ENCODE assay signal across 10 cellular contexts in genomic region chr7:131234719-131235488, GRCh38.
DNase-seq lines count a peak whose midpoint lies in the region; ATAC-seq and TF ChIP-seq lines count a peak whose summit lies in the region.
"Had no signal": no experiment of that assay in that cellular context is flagged by ENCODE, and none has a peak within 500 bp of the region (broad histone marks: within the 10 kb centered on the region; RNA-seq: fewer than 3 reads in every experiment).

No MANE protein-coding gene starts in this region.

- H3K27ac ChIP-seq in CD8-positive, alpha-beta T cell (ENCODE audit: low read depth, low read length), result peak overlapping the region; percentile 26
- no peak overlapping the region for H3K27ac ChIP-seq in PC-9
- H3K27ac ChIP-seq in MM.1S (ENCODE audit: low read length), result no peak overlapping the region

- H3K36me3 ChIP-seq in CD8-positive, alpha-beta T cell (ENCODE audit: insufficient read depth, low read length), result no peaks in the 10 kb centered on the region
- H3K36me3 ChIP-seq in PC-9 (ENCODE audit: low read depth), result no peaks in the 10 kb centered on the region
- no peaks in the 10 kb centered on the region for H3K36me3 ChIP-seq in MM.1S (replicated peaks; ENCODE audit: insufficient read depth, low read length)
- H3K36me3 ChIP-seq: stomach had no signal

- H2AFZ ChIP-seq in PC-9 (no peak overlapping the region), MM.1S (ENCODE audit: low read length) (no peak overlapping the region)

- H3F3A ChIP-seq in PC-9 (ENCODE audit: insufficient read depth, low read depth) (peaks cover 16% of the 10 kb centered on the region), MM.1S (ENCODE audit: insufficient read depth, low read length) (peaks cover 14% of the 10 kb centered on the region)

- DNase-seq in CD8-positive, alpha-beta T cell, result no peak
- DNase-seq in PC-9 (no peak), chondrocyte (ENCODE audit: low spot score) (no peak), MM.1S (no peak), ACHN (no peak), putamen (ENCODE audit: low spot score) (no peak), NCI-H2029 treated with DMSO at 0.1 percent for 48 hours (lab: John Stamatoyannopoulos, UW) (no peak)
- no peak for DNase-seq in natural killer cell treated with Interleukin-12 subunit alpha and Interleukin-12 subunit beta and Interleukin-15 and Interleukin-18, amount 100 ng/mL, for 72 hours (ENCODE audit: low spot score)
- DNase-seq: NCI-H2107 had no signal

- H4K20me1 ChIP-seq in PC-9 (ENCODE audit: insufficient read depth) (no peaks in the 10 kb centered on the region), MM.1S (ENCODE audit: insufficient read depth, low read length) (no peaks in the 10 kb centered on the region)

- H3K4me3 Mint-ChIP-seq in CD8-positive, alpha-beta T cell, result peak overlapping the region; percentile 20
- H3K4me3 Mint-ChIP-seq in chondrocyte (ENCODE audit: unreplicated experiment), result no peak overlapping the region
- H3K4me3 Mint-ChIP-seq in natural killer cell treated with Interleukin-12 subunit alpha and Interleukin-12 subunit beta and Interleukin-15 and Interleukin-18, amount 100 ng/mL, for 72 hours, result peak overlapping the region; percentile 84

- no peak for TF ChIP-seq CTCF in CD8-positive, alpha-beta T cell (IDR thresholded peaks at IDR 0.05)
- TF ChIP-seq CTCF in PC-9 (conservative IDR thresholded peaks at IDR 0.05) (no peak), chondrocyte (IDR thresholded peaks at IDR 0.05) (no peak), MM.1S (IDR thresholded peaks at IDR 0.05; ENCODE audit: low read length) (no peak)

- intact Hi-C loops in CD8-positive, alpha-beta T cell (cut with DNase I, micrococcal nuclease), result loop anchor here (1.0 to 5.0 kb wide), 2 partner anchors 92 to 127 kb away; partner anchors contain the start of gene MKLN1 (in 1 of the 2)
- intact Hi-C loops in PC-9 (cut with micrococcal nuclease; ENCODE audit: unreplicated experiment), result loop anchor here (1.0 to 5.0 kb wide), 4 partner anchors 14 to 126 kb away; no protein-coding TSS in a partner anchor

- H3K4me2 ChIP-seq in PC-9 (peak overlapping the region; percentile 11; the same call in 1 of the 2 replicates), MM.1S (ENCODE audit: low read depth, low read length) (no peak overlapping the region)

- peak overlapping the region; percentile 67 for H3K27ac Mint-ChIP-seq in CD8-positive, alpha-beta T cell
- H3K27ac Mint-ChIP-seq in chondrocyte (ENCODE audit: unreplicated experiment), result peak overlapping the region; percentile 89
- peak overlapping the region; percentile 88 to 92 for H3K27ac Mint-ChIP-seq in natural killer cell treated with Interleukin-12 subunit alpha and Interleukin-12 subunit beta and Interleukin-15 and Interleukin-18, amount 100 ng/mL, for 72 hours

- no peaks in the 10 kb centered on the region for H3K36me3 Mint-ChIP-seq in CD8-positive, alpha-beta T cell
- H3K36me3 Mint-ChIP-seq in chondrocyte (ENCODE audit: low read depth), result peaks cover 2% of the 10 kb centered on the region
- no peaks in the 10 kb centered on the region for H3K36me3 Mint-ChIP-seq in natural killer cell treated with Interleukin-12 subunit alpha and Interleukin-12 subunit beta and Interleukin-15 and Interleukin-18, amount 100 ng/mL, for 72 hours

- H3K4me3 ChIP-seq in CD8-positive, alpha-beta T cell (ENCODE audit: low read depth, low read length), result no peak overlapping the region
- H3K4me3 ChIP-seq in PC-9 (no peak overlapping the region), MM.1S (ENCODE audit: low read length) (no peak overlapping the region)
- H3K4me3 ChIP-seq: stomach had no signal

- H3K4me1 Mint-ChIP-seq in CD8-positive, alpha-beta T cell (ENCODE audit: low read depth), result peaks cover 47% of the 10 kb centered on the region
- peaks cover 35% of the 10 kb centered on the region for H3K4me1 Mint-ChIP-seq in chondrocyte (ENCODE audit: low read depth)
- peaks cover 51 to 63% of the 10 kb centered on the region in 2 donors for H3K4me1 Mint-ChIP-seq in natural killer cell treated with Interleukin-12 subunit alpha and Interleukin-12 subunit beta and Interleukin-15 and Interleukin-18, amount 100 ng/mL, for 72 hours (ENCODE audit: low read depth in 2 of 2)

- H3K9ac ChIP-seq in MM.1S (ENCODE audit: low read length), result no peak overlapping the region

- no peaks in the 10 kb centered on the region for H3K27me3 Mint-ChIP-seq in CD8-positive, alpha-beta T cell (ENCODE audit: low read depth)
- no peaks in the 10 kb centered on the region for H3K27me3 Mint-ChIP-seq in chondrocyte (ENCODE audit: low read depth)
- no peaks in the 10 kb centered on the region for H3K27me3 Mint-ChIP-seq in natural killer cell treated with Interleukin-12 subunit alpha and Interleukin-12 subunit beta and Interleukin-15 and Interleukin-18, amount 100 ng/mL, for 72 hours

- in situ Hi-C loops in ACHN (cut with HindIII; ENCODE audit: low pct_ligation_motif_present, low pct_unique_long_range_greater_than_20kb, low sequenced_read_pairs), result no loop called here

- ATAC-seq in CD8-positive, alpha-beta T cell, result no peak
- no peak for ATAC-seq in natural killer cell treated with Interleukin-12 subunit alpha and Interleukin-12 subunit beta and Interleukin-15 and Interleukin-18, amount 100 ng/mL, for 72 hours

- peaks cover 32% of the 10 kb centered on the region for H3K4me1 ChIP-seq in CD8-positive, alpha-beta T cell (ENCODE audit: insufficient read depth, low read length)
- H3K4me1 ChIP-seq in PC-9 (replicated peaks; ENCODE audit: insufficient read depth) (peaks cover 41% of the 10 kb centered on the region), MM.1S (ENCODE audit: low read length) (peaks cover 15% of the 10 kb centered on the region)

- H3K79me2 ChIP-seq in PC-9 (ENCODE audit: low read depth), result no peaks in the 10 kb centered on the region
- H3K79me2 ChIP-seq in MM.1S (ENCODE audit: low read length), result no peaks in the 10 kb centered on the region

- no peaks in the 10 kb centered on the region for H3K9me3 ChIP-seq in CD8-positive, alpha-beta T cell (ENCODE audit: low read length)
- H3K9me3 ChIP-seq in PC-9 (ENCODE audit: insufficient read depth, low read depth), result no peaks in the 10 kb centered on the region
- H3K9me3 ChIP-seq in MM.1S (replicated peaks; ENCODE audit: insufficient read depth, low read length), result no peaks in the 10 kb centered on the region
- H3K9me3 ChIP-seq: stomach had no signal

- no peaks in the 10 kb centered on the region for H3K9me3 Mint-ChIP-seq in CD8-positive, alpha-beta T cell
- H3K9me3 Mint-ChIP-seq in chondrocyte (ENCODE audit: low read depth), result peaks cover 7% of the 10 kb centered on the region
- no peaks in the 10 kb centered on the region for H3K9me3 Mint-ChIP-seq in natural killer cell treated with Interleukin-12 subunit alpha and Interleukin-12 subunit beta and Interleukin-15 and Interleukin-18, amount 100 ng/mL, for 72 hours

- BruUV-seq in PC-9 (replicated peaks; lab: Mats Ljungman, UMichigan), result TSS peak; percentile 89

- no peaks in the 10 kb centered on the region for H3K9me2 ChIP-seq in PC-9 (ENCODE audit: insufficient read depth)
- no peaks in the 10 kb centered on the region for H3K9me2 ChIP-seq in MM.1S (replicated peaks; ENCODE audit: insufficient read depth, low read length)

- CTCF ChIA-PET in CD8-positive, alpha-beta T cell (lab: Charles Lee), result no interaction called here
- CTCF ChIA-PET in PC-9 (lab: Charles Lee), result no interaction called here

- POLR2A ChIA-PET in CD8-positive, alpha-beta T cell (lab: Charles Lee), result interaction anchor here (1.9 to 2.4 kb wide), 2 partner anchors 11 to 128 kb away, joined by 5 to 10 read pairs; no protein-coding TSS in a partner anchor
- POLR2A ChIA-PET in PC-9 (lab: Charles Lee; ENCODE audit: unreplicated experiment), result interaction anchor here (0.5 to 0.9 kb wide), 3 partner anchors 92 to 221 kb away, joined by 3 to 8 read pairs (median 3); no protein-coding TSS in a partner anchor

- no peaks in the 10 kb centered on the region for H3K27me3 ChIP-seq in CD8-positive, alpha-beta T cell (ENCODE audit: insufficient read depth, low read length)
- H3K27me3 ChIP-seq in PC-9 (ENCODE audit: insufficient read depth, low read depth), result no peaks in the 10 kb centered on the region
- no peaks in the 10 kb centered on the region for H3K27me3 ChIP-seq in MM.1S (replicated peaks; ENCODE audit: insufficient read depth, low read length)
- H3K27me3 ChIP-seq: stomach had no signal
